In the genomic region with DNA sequence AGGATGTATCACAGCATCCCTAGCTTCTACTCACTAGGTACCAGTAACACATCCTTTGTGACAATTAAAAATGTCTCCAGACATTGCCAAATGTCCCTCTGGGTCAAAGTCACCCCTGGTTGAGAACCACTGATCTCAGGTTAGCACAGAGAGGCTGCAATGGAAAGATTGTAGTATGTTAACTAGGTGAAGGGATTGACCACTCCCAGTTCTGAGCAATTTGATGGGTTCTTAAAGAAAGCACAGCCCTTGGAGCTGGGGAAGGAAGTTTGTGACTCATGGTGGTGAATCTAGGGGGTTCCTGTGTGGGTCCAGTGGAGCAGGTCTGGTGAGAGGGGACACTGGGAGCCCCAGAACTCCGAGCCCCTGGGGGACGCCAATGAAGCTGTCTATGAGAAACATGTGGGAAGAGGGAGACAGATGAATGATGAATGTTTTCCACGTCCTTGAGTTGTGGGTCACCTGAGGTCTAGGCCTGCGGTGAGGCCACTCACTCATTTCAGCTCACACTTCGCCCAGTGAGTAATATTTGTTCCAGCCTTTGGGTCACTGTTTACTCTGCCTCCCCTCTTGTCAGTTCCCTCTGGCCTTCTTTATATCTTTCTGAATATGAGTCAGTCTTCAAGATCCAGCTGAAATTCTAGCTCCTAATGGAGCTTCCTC, we compare ENCODE assay signal across 11 cellular contexts.
DNase-seq lines count a peak whose midpoint lies in the region; ATAC-seq lines count a peak whose summit lies in the region.
"Had no signal": no experiment of that assay in that cellular context is flagged by ENCODE, and none has a peak within 500 bp of the region (broad histone marks: within the 10 kb centered on the region; RNA-seq: fewer than 3 reads in every experiment).

No MANE protein-coding gene starts in this region.

- no peak for ATAC-seq in HG03039 (IDR thresholded peaks at IDR 0.05; ENCODE audit: unreplicated experiment)

- no peaks in the 10 kb centered on the region for H3K27me3 ChIP-seq in MG63
- no peaks in the 10 kb centered on the region for H3K27me3 ChIP-seq in esophagus (ENCODE audit: control insufficient read depth in 1 of 2, insufficient read depth in 2 of 2, low read length in 2 of 2)

- no peak overlapping the region for H3K4me3 ChIP-seq in MG63
- no peak overlapping the region for H3K4me3 ChIP-seq in esophagus (ENCODE audit: low read depth in 1 of 2, low read length in 2 of 2)

- peaks cover 0 to 9% of the 10 kb centered on the region in 2 donors for H3K4me1 ChIP-seq in esophagus (ENCODE audit: control insufficient read depth in 2 of 2, insufficient read depth in 2 of 2, low read length in 1 of 2)

- H3K36me3 ChIP-seq in MG63 (no peaks in the 10 kb centered on the region), esophagus (ENCODE audit: control insufficient read depth in 2 of 2, insufficient read depth in 2 of 2, low read length in 1 of 2) (no peaks in the 10 kb centered on the region)

- peak overlapping the region; percentile 65 to 67 for H3K27ac ChIP-seq in esophagus (ENCODE audit: low read depth in 2 of 2, low read length in 1 of 2)

- WGBS in esophagus, 2 donors, result 73% methylated on average over 5 of the region's 5 CpGs

- H3K9me3 ChIP-seq in MG63, result no peaks in the 10 kb centered on the region
- no peaks in the 10 kb centered on the region for H3K9me3 ChIP-seq in esophagus (ENCODE audit: control insufficient read depth in 2 of 2, insufficient read depth in 1 of 2, low read depth in 1 of 2, low read length in 1 of 2)

- DNase-seq in EL, result peak; percentile 20
- DNase-seq in MG63, result peak; percentile 12
- peak; percentile 83 for DNase-seq in renal cortical epithelial cell (ENCODE audit: low read depth)
- no peak for DNase-seq in NCI-H774 (lab: John Stamatoyannopoulos, UW)
- no peak for DNase-seq in Kasumi-1 (lab: John Stamatoyannopoulos, UW)
- no peak for DNase-seq in MV-4-11 (lab: John Stamatoyannopoulos, UW)
- DNase-seq: activated effector memory CD4-positive, alpha-beta T cell treated with Interleukin-2 at 50 U/mL for 16 hours; islet precursor cell; SHP77 had no signal

Comparison
In these comparisons a context has a peak if more than half of its experiments do, and no peak if none do; other contexts are left out.
1. DNase-seq: peak in EL (single experiment), MG63 (single experiment) and renal cortical epithelial cell (single experiment); none in NCI-H774 (single experiment), Kasumi-1 (0 of 2) and MV-4-11 (single experiment).